8 cellular contexts compared by ENCODE assay signal in the genomic region with DNA sequence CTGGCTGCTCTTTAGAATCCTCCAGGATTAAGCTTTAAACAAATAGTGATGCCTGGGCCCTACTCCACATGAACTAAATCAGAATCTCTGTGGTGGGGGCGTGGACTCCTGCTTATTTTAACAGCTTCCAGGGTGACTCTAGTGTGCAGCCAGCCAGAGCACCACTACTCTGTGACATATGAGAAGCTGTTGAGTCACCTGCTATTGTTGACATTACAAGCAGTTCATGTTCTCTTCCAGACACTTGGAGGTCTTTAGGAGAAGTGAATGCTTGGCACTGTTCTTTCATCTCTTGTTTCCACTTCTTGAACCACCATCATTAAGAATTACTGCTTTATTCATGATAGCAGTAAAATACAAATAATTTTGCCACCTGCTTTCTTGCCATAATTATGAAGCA. TPM values are rescaled to one million over a fixed set of nuclear protein-coding genes. Genes with fewer than 3 reads are reported as not detected.
DNase-seq lines count a peak whose midpoint lies in the region; ATAC-seq, FAIRE-seq and TF ChIP-seq lines count a peak whose summit lies in the region.

No MANE protein-coding gene starts in this region.

- intact Hi-C loops in endothelial cell of umbilical vein (cut with micrococcal nuclease): loop anchor here (1.0 kb wide), 1 partner anchor 55 kb away; no protein-coding TSS in a partner anchor

- POLR2A ChIA-PET in endothelial cell of umbilical vein (lab: Charles Lee): no interaction called here

- peak; percentile 80 for FAIRE-seq in endothelial cell of umbilical vein (lab: Jason Lieb, UNC)

- peak; percentile 82 for DNase-seq in Daoy (ENCODE audit: low read depth)
- DNase-seq in NCI-H2196 treated with DMSO at 0.1 percent for 48 hours (lab: John Stamatoyannopoulos, UW; ENCODE audit: unreplicated experiment): peak; percentile 48
- DNase-seq in endothelial cell of umbilical vein (ENCODE audit: low read depth, low spot score): peak; percentile 66
- DNase-seq in osteocyte (ENCODE audit: extremely low spot score, unreplicated experiment): no peak
- no peak for DNase-seq in GM10266 (ENCODE audit: extremely low spot score)
- no peak for DNase-seq in NK-92 treated with Interleukin-12 subunit alpha and Interleukin-12 subunit beta, amount 100 ng/mL, for 24 hours (lab: John Stamatoyannopoulos, UW)

- CTCF ChIA-PET in endothelial cell of umbilical vein (lab: Charles Lee): interaction anchor here (1.5 to 1.6 kb wide), 2 partner anchors 56 to 189 kb away, joined by 3 to 4 read pairs; no protein-coding TSS in a partner anchor

- H3K4me3 Mint-ChIP-seq in osteocyte (ENCODE audit: unreplicated experiment): no peak overlapping the region

- TF ChIP-seq CTCF in endothelial cell of umbilical vein (IDR thresholded peaks at IDR 0.05; ENCODE audit: extremely low read depth in 1 of 2, insufficient read depth in 1 of 2, low read depth in 1 of 2, low read length in 2 of 2): no peak
- TF ChIP-seq CTCF in osteocyte (IDR thresholded peaks at IDR 0.05): no peak
- TF ChIP-seq CTCF in GM10266 (IDR thresholded peaks at IDR 0.05; ENCODE audit: control insufficient read depth, insufficient read depth, low read depth, missing control alignments): no peak

- TF ChIP-seq POLR2A in endothelial cell of umbilical vein (IDR thresholded peaks at IDR 0.05; ENCODE audit: low read depth, low read length): no peak

- H3K4me2 ChIP-seq in endothelial cell of umbilical vein (ENCODE audit: insufficient read depth, low read length): peak overlapping the region; percentile 45

- H3K4me3 ChIP-seq in endothelial cell of umbilical vein (replicated peaks in 1 of 3; ENCODE audit: insufficient read depth in 1 of 3, low read depth in 1 of 3, low read length in 3 of 3): no peak overlapping the region

- no peak overlapping the region for H3K9ac ChIP-seq in endothelial cell of umbilical vein (replicated peaks; ENCODE audit: extremely low read depth, insufficient read depth, low read length)

- no peaks in the 10 kb centered on the region for H3K79me2 ChIP-seq in endothelial cell of umbilical vein (ENCODE audit: control insufficient read depth, insufficient read depth, low read length)

- no TSS peak for BruUV-seq in endothelial cell of umbilical vein (replicated peaks; lab: Mats Ljungman, UMichigan)

- H3K36me3 ChIP-seq in endothelial cell of umbilical vein (ENCODE audit: control insufficient read depth in 2 of 2, extremely low read depth in 1 of 2, insufficient read depth in 2 of 2, low read length in 2 of 2): no peaks in the 10 kb centered on the region

- no peaks in the 10 kb centered on the region for H4K20me1 ChIP-seq in endothelial cell of umbilical vein (replicated peaks; ENCODE audit: control insufficient read depth, extremely low read depth, insufficient read depth, low read length)

- peaks cover 15% of the 10 kb centered on the region for H3K4me1 Mint-ChIP-seq in osteocyte (ENCODE audit: unreplicated experiment)

- H3K4me1 ChIP-seq in endothelial cell of umbilical vein (ENCODE audit: control insufficient read depth, extremely low read depth, insufficient read depth, low read length): peaks cover 10% of the 10 kb centered on the region

- no peak for ATAC-seq in HG03442 (IDR thresholded peaks at IDR 0.05; ENCODE audit: unreplicated experiment)
- no peak for ATAC-seq in HG03139 (IDR thresholded peaks at IDR 0.05; ENCODE audit: unreplicated experiment)

- H2AFZ ChIP-seq in endothelial cell of umbilical vein (ENCODE audit: low read depth, low read length): no peak overlapping the region

- H3K27ac ChIP-seq in endothelial cell of umbilical vein (ENCODE audit: insufficient read depth, low read depth, low read length): peak overlapping the region; percentile 13

- H3K9me3 ChIP-seq in endothelial cell of umbilical vein (replicated peaks; ENCODE audit: control insufficient read depth, insufficient read depth, low read length): no peaks in the 10 kb centered on the region

- H3K27me3 Mint-ChIP-seq in osteocyte (ENCODE audit: unreplicated experiment): no peaks in the 10 kb centered on the region

- H3K27ac Mint-ChIP-seq in osteocyte (ENCODE audit: unreplicated experiment): peak overlapping the region; percentile 53

- no peaks in the 10 kb centered on the region for H3K36me3 Mint-ChIP-seq in osteocyte (ENCODE audit: unreplicated experiment)

- no peaks in the 10 kb centered on the region for H3K27me3 ChIP-seq in endothelial cell of umbilical vein (ENCODE audit: control insufficient read depth in 2 of 2, insufficient read depth in 2 of 2, low read length in 2 of 2)

- no peaks in the 10 kb centered on the region for H3K9me1 ChIP-seq in endothelial cell of umbilical vein (replicated peaks; ENCODE audit: control insufficient read depth, extremely low read depth, insufficient read depth, low read length)

- peaks cover 13% of the 10 kb centered on the region for H3K9me3 Mint-ChIP-seq in osteocyte (ENCODE audit: unreplicated experiment)

- dilution Hi-C loops in endothelial cell of umbilical vein (cut with MboI; ENCODE audit: extremely low pct_ligation_motif_present, low sequenced_read_pairs): no loop called here

TF ChIP-seq in endothelial cell of umbilical vein, 7 proteins besides CTCF, POLR2A, EP300 and RAD21:
- TF ChIP-seq FOS (IDR thresholded peaks at IDR 0.05; ENCODE audit: borderline replicate concordance, insufficient read depth, low read length): peak; percentile 56
- TF ChIP-seq, protein P1, sequence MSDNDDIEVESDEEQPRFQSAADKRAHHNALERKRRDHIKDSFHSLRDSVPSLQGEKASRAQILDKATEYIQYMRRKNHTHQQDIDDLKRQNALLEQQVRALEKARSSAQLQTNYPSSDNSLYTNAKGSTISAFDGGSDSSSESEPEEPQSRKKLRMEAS (IDR thresholded peaks at IDR 0.05; ENCODE audit: insufficient read depth, insufficient read length): no peak

RNA-seq across cellular contexts. Expression of gene C4orf51, which starts 0.4 kb away (rescaled TPM):
- not detected in 2 replicates for total RNA-seq in Daoy (2014; rRNA removed; shearing (Covaris generic))
- total RNA-seq in endothelial cell of umbilical vein: not detected in 2 replicates
- polyA plus RNA-seq in endothelial cell of umbilical vein: not detected in 2 replicates
- polyA plus RNA-seq in endothelial cell of umbilical vein (2011; cell fraction: cytosol; rRNA removed): not detected in 2 replicates
- not detected in 2 replicates for polyA plus RNA-seq in endothelial cell of umbilical vein (2011; cell fraction: nucleus; rRNA removed)
- polyA plus RNA-seq in endothelial cell of umbilical vein (2012): not detected in 2 replicates
- not detected in 2 replicates for polyA minus RNA-seq in endothelial cell of umbilical vein
- not detected for polyA minus RNA-seq in endothelial cell of umbilical vein (2011; cell fraction: cytosol; rRNA and poly(A)+ RNA removed)
- not detected in 2 replicates for polyA minus RNA-seq in endothelial cell of umbilical vein (2011; cell fraction: nucleus; rRNA and poly(A)+ RNA removed)
- total RNA-seq in osteocyte: not detected in 2 replicates

Comparison
In these comparisons a context has a peak if more than half of its experiments do, and no peak if none do; other contexts are left out.
1. DNase-seq: peak in Daoy (single experiment), NCI-H2196 treated with DMSO at 0.1 percent for 48 hours (single experiment) and endothelial cell of umbilical vein (single experiment); none in osteocyte (single experiment), GM10266 (single experiment) and NK-92 treated with Interleukin-12 subunit alpha and Interleukin-12 subunit beta, amount 100 ng/mL, for 24 hours (single experiment).